Comparison of ENCODE assay signal across 8 cellular contexts in genomic region chr2:200861617-200862016, GRCh38. TPM values are rescaled to one million over a fixed set of nuclear protein-coding genes. Genes with fewer than 3 reads are reported as not detected.
A peak's percentile ranks its signal among the peaks of the same experiment; 100 is the strongest.
DNase-seq lines count a peak whose midpoint lies in the region; ATAC-seq lines count a peak whose summit lies in the region.

No MANE protein-coding gene starts in this region.

- H3K27me3 ChIP-seq in HUES6 (ENCODE audit: control insufficient read depth, insufficient read depth, low read length) = no peaks in the 10 kb centered on the region
- H3K27me3 ChIP-seq in iPS-20b (ENCODE audit: insufficient read depth, low read length) = no peaks in the 10 kb centered on the region

- H3K9me3 Mint-ChIP-seq in activated T-helper 17 cell treated with anti-CD3 and anti-CD28 coated beads, Interleukin-2, amount 50 U/mL, for 72 hours = no peaks in the 10 kb centered on the region
- H3K9me3 Mint-ChIP-seq in stimulated activated memory B cell treated with anti-CD40 and anti-IgM and Interleukin-4, amounts not matched to agents 10 μg/mL and 1 μg/mL and 100 μg/mL, for 72 hours = no peaks in the 10 kb centered on the region

- DNase-seq in iPS-NIHi7 (ENCODE audit: extremely low spot score) = no peak

- peaks cover 21% of the 10 kb centered on the region for H3K4me1 Mint-ChIP-seq in activated T-helper 17 cell treated with anti-CD3 and anti-CD28 coated beads, Interleukin-2, amount 50 U/mL, for 72 hours
- H3K4me1 Mint-ChIP-seq in stimulated activated memory B cell treated with anti-CD40 and anti-IgM and Interleukin-4, amounts not matched to agents 10 μg/mL and 1 μg/mL and 100 μg/mL, for 72 hours = peaks cover 53% of the 10 kb centered on the region

- H3K27ac ChIP-seq in HUES6 (ENCODE audit: low read depth, low read length) = no peak overlapping the region
- H3K27ac ChIP-seq in iPS-20b (ENCODE audit: low read length) = no peak overlapping the region

- H3K36me3 ChIP-seq in HUES6 (ENCODE audit: control insufficient read depth, insufficient read depth, low read length) (peaks cover 50% of the 10 kb centered on the region), iPS-20b (ENCODE audit: insufficient read depth, low read depth, low read length) (peaks cover 54% of the 10 kb centered on the region)

- H3K4me3 Mint-ChIP-seq in activated T-helper 17 cell treated with anti-CD3 and anti-CD28 coated beads, Interleukin-2, amount 50 U/mL, for 72 hours = peak overlapping the region; percentile 87
- peak overlapping the region; percentile 88 for H3K4me3 Mint-ChIP-seq in stimulated activated memory B cell treated with anti-CD40 and anti-IgM and Interleukin-4, amounts not matched to agents 10 μg/mL and 1 μg/mL and 100 μg/mL, for 72 hours

- no peaks in the 10 kb centered on the region for H3K9me3 ChIP-seq in HUES6 (ENCODE audit: control insufficient read depth, insufficient read depth, low read depth, low read length)
- H3K9me3 ChIP-seq in iPS-20b (ENCODE audit: insufficient read depth, low read depth, low read length) = no peaks in the 10 kb centered on the region

- H3K36me3 Mint-ChIP-seq in activated T-helper 17 cell treated with anti-CD3 and anti-CD28 coated beads, Interleukin-2, amount 50 U/mL, for 72 hours (ENCODE audit: low read depth) = peaks cover 81% of the 10 kb centered on the region
- H3K36me3 Mint-ChIP-seq in stimulated activated memory B cell treated with anti-CD40 and anti-IgM and Interleukin-4, amounts not matched to agents 10 μg/mL and 1 μg/mL and 100 μg/mL, for 72 hours = peaks cover 70% of the 10 kb centered on the region

- H3K27ac Mint-ChIP-seq in activated T-helper 17 cell treated with anti-CD3 and anti-CD28 coated beads, Interleukin-2, amount 50 U/mL, for 72 hours = peak overlapping the region; percentile 93
- H3K27ac Mint-ChIP-seq in stimulated activated memory B cell treated with anti-CD40 and anti-IgM and Interleukin-4, amounts not matched to agents 10 μg/mL and 1 μg/mL and 100 μg/mL, for 72 hours = peak overlapping the region; percentile 99

- ATAC-seq in activated T-helper 17 cell treated with anti-CD3 and anti-CD28 coated beads, Interleukin-2, amount 50 U/mL, for 72 hours (replicated peaks) = no peak
- ATAC-seq in stimulated activated memory B cell treated with anti-CD40 and anti-IgM and Interleukin-4, amounts not matched to agents 10 μg/mL and 1 μg/mL and 100 μg/mL, for 72 hours = no peak
- ATAC-seq in HG02610 (IDR thresholded peaks at IDR 0.05; ENCODE audit: unreplicated experiment) (no peak), HG03039 (IDR thresholded peaks at IDR 0.05; ENCODE audit: unreplicated experiment) (no peak), HG03097 (IDR thresholded peaks at IDR 0.05; ENCODE audit: low FRiP score, unreplicated experiment) (no peak)

- H3K4me3 ChIP-seq in HUES6 (ENCODE audit: low read depth, low read length) = peak overlapping the region; percentile 85
- peak overlapping the region; percentile 100 for H3K4me3 ChIP-seq in iPS-20b (ENCODE audit: low read length)

- H3K9ac ChIP-seq in HUES6 (ENCODE audit: low read length) (no peak overlapping the region), iPS-20b (ENCODE audit: low read depth, low read length) (peak overlapping the region; percentile 100; the same call in 1 of the 2 replicates)

- H3K4me1 ChIP-seq in HUES6 (ENCODE audit: control insufficient read depth, insufficient read depth, low read length) (peaks cover 3% of the 10 kb centered on the region), iPS-20b (ENCODE audit: insufficient read depth, low read length) (peaks cover 7% of the 10 kb centered on the region)

- H3K27me3 Mint-ChIP-seq in activated T-helper 17 cell treated with anti-CD3 and anti-CD28 coated beads, Interleukin-2, amount 50 U/mL, for 72 hours = no peaks in the 10 kb centered on the region
- H3K27me3 Mint-ChIP-seq in stimulated activated memory B cell treated with anti-CD40 and anti-IgM and Interleukin-4, amounts not matched to agents 10 μg/mL and 1 μg/mL and 100 μg/mL, for 72 hours = no peaks in the 10 kb centered on the region

RNA-seq across cellular contexts. Expression of gene CLK1, which starts 2.8 kb away (rescaled TPM):
- total RNA-seq in activated T-helper 17 cell treated with anti-CD3 and anti-CD28 coated beads, Interleukin-2, amount 50 U/mL, for 72 hours = 100 to 1,000 TPM; 127 to 381 TPM

RNA-seq across cellular contexts. Expression of gene PPIL3, which starts 27.3 kb away (rescaled TPM):
- total RNA-seq in activated T-helper 17 cell treated with anti-CD3 and anti-CD28 coated beads, Interleukin-2, amount 50 U/mL, for 72 hours = 100 to 1,000 TPM in 1 of 2 donors, 10 to 100 TPM in 1; 41.9 to 146 TPM

RNA-seq across cellular contexts. Expression of gene NIF3L1, which starts 27.6 kb away (rescaled TPM):
- 10 to 100 TPM; 16.9 to 26.0 TPM for total RNA-seq in activated T-helper 17 cell treated with anti-CD3 and anti-CD28 coated beads, Interleukin-2, amount 50 U/mL, for 72 hours

RNA-seq across cellular contexts. Expression of gene BZW1, which starts 49.9 kb away (rescaled TPM):
- total RNA-seq in activated T-helper 17 cell treated with anti-CD3 and anti-CD28 coated beads, Interleukin-2, amount 50 U/mL, for 72 hours = 100 to 1,000 TPM; 365 to 482 TPM
